Comparison of ENCODE assay signal across 11 cellular contexts in genomic region chr13:95456837-95457236, GRCh38.
A peak's percentile ranks its signal among the peaks of the same experiment; 100 is the strongest.
DNase-seq lines count a peak whose midpoint lies in the region; ATAC-seq and TF ChIP-seq lines count a peak whose summit lies in the region.
"Had no signal": no experiment of that assay in that cellular context is flagged by ENCODE, and none has a peak within 500 bp of the region (broad histone marks: within the 10 kb centered on the region; RNA-seq: fewer than 3 reads in every experiment).

No MANE protein-coding gene starts in this region.

- 55 to 57% methylated on average over 3 of the region's 3 CpGs for WGBS in esophagus squamous epithelium, 2 donors

- DNase-seq in GDM1 (lab: John Stamatoyannopoulos, UW) (peak; percentile 29), NOMO-1 treated with dmso at 0.1 percent for 144 hours (lab: John Stamatoyannopoulos, UW; ENCODE audit: unreplicated experiment) (peak; percentile 10), activated gamma-delta T cell (lab: John Stamatoyannopoulos, UW) (no peak), NCI-H774 (lab: John Stamatoyannopoulos, UW) (no peak), esophagus squamous epithelium (lab: John Stamatoyannopoulos, UW) (no peak), BE2C (no peak)
- DNase-seq: NCI-H2171; stimulated activated naive B cell treated with anti-CD40 and anti-IgM and Interleukin-4, amounts not matched to agents 10 μg/mL and 1 μg/mL and 100 μg/mL, for 72 hours had no signal

- ATAC-seq in GM19035 (IDR thresholded peaks at IDR 0.05; ENCODE audit: unreplicated experiment), result peak; percentile 4
- ATAC-seq in HG02943 (IDR thresholded peaks at IDR 0.05; ENCODE audit: low read depth, unreplicated experiment), result peak; percentile 2
- ATAC-seq: WTC11 had no signal

- H3K9me3 ChIP-seq in esophagus squamous epithelium (peaks cover 0 to 5% (median 4%) of the 10 kb centered on the region in 3 donors), BE2C (no peaks in the 10 kb centered on the region; the same call in 1 of the 2 replicates)

- H3K27ac ChIP-seq in esophagus squamous epithelium, result no peak overlapping the region

- no peak overlapping the region for H3K4me3 ChIP-seq in esophagus squamous epithelium
- H3K4me3 ChIP-seq in BE2C (ENCODE audit: low read depth, low read length), result no peak overlapping the region

- TF ChIP-seq POLR2A in esophagus squamous epithelium (IDR thresholded peaks at IDR 0.05), result no peak

- TF ChIP-seq CTCF in esophagus squamous epithelium (IDR thresholded peaks at IDR 0.05), result no peak
- TF ChIP-seq CTCF in BE2C (IDR thresholded peaks at IDR 0.05; ENCODE audit: low read depth, low read length), result no peak

- no peaks in the 10 kb centered on the region for H3K27me3 ChIP-seq in esophagus squamous epithelium
- H3K27me3 ChIP-seq in BE2C, result no peaks in the 10 kb centered on the region

- H3K4me1 ChIP-seq in esophagus squamous epithelium (peaks cover 0 to 6% (median 3%) of the 10 kb centered on the region in 3 donors), BE2C (no peaks in the 10 kb centered on the region; the same call in 1 of the 2 replicates)

- no peaks in the 10 kb centered on the region for H3K36me3 ChIP-seq in esophagus squamous epithelium
- no peaks in the 10 kb centered on the region for H3K36me3 ChIP-seq in BE2C

- intact Hi-C loops in esophagus squamous epithelium (cut with DNase I), result no loop called here

Comparison
In these comparisons a context has a peak if more than half of its experiments do, and no peak if none do; other contexts are left out.
1. DNase-seq: peak in GDM1 (single experiment) and NOMO-1 treated with dmso at 0.1 percent for 144 hours (single experiment); none in activated gamma-delta T cell (single experiment), NCI-H774 (single experiment), esophagus squamous epithelium (single experiment) and BE2C (single experiment).